In the genomic region with DNA sequence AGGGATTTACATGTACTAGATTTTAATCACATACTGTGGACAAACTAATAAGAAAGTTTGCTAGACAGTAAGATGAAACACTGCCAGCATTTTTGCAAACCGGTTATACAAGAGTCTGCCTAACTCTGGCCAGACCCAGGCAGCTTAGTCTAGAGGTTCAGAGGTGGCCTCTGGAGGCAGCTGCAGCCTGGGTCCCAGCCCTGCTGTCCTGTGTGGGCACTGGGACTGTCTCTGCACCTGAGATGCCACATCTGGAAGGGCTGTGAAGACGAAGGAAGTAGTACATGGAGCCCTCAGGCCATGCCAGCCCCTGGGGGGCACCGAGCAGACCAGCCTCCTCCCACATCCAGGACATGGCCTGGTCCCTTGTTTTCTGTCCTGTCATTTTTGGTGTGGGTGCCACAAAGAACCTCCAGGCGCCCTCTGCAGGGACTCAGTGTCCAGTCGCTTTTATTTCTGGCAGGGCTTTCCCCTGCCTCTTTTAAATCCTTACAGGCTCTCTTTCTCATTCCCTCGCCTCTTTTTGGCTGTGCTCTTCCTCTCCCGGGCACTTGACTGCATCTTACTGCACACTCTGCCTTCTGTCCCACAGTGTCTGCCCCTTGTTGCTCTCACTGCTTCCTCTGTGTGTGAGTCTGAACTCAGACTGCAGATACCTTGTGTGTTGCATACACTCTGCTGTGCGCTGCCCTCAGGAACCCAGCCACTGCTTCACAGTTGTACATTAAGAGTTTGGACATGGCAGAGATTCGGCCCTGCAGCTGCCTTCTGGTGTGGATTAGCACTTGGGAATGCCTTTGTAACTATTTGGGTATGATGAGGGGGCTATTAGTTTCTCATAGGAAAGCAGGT, we compare ENCODE assay signal across 9 cellular contexts.
A peak's percentile ranks its signal among the peaks of the same experiment; 100 is the strongest.
DNase-seq lines count a peak whose midpoint lies in the region; ATAC-seq, FAIRE-seq and TF ChIP-seq lines count a peak whose summit lies in the region.
"Had no signal": no experiment of that assay in that cellular context is flagged by ENCODE, and none has a peak within 500 bp of the region (broad histone marks: within the 10 kb centered on the region; RNA-seq: fewer than 3 reads in every experiment).

No MANE protein-coding gene starts in this region.

- no peaks in the 10 kb centered on the region for H3F3A ChIP-seq in SK-N-SH (replicated peaks; ENCODE audit: insufficient read depth)

- no peaks in the 10 kb centered on the region for H3K36me3 ChIP-seq in DND-41 (ENCODE audit: insufficient read depth, low read length)
- H3K36me3 ChIP-seq in SK-N-SH (replicated peaks in 1 of 2; ENCODE audit: control insufficient read depth in 1 of 2, insufficient read depth in 2 of 2, low read length in 1 of 2) = no peaks in the 10 kb centered on the region
- H3K36me3 ChIP-seq in bronchial epithelial cell (ENCODE audit: control insufficient read depth, insufficient read depth, low read length) = no peaks in the 10 kb centered on the region

- H2AFZ ChIP-seq in DND-41 (ENCODE audit: low read depth, low read length) (no peak overlapping the region), SK-N-SH (ENCODE audit: low read depth) (no peak overlapping the region)

- no peak; the same call in 2 of the 3 replicates for ATAC-seq in DND-41 (ENCODE audit: insufficient read depth, low read depth)
- ATAC-seq in HG03045 (IDR thresholded peaks at IDR 0.05; ENCODE audit: unreplicated experiment) = no peak

- TF ChIP-seq CTCF in DND-41 (IDR thresholded peaks at IDR 0.05; ENCODE audit: borderline replicate concordance, extremely low read depth, low read length, poor library complexity, severe bottlenecking) (peak; percentile 53), SK-N-SH (IDR thresholded peaks at IDR 0.05) (peak; percentile 55), bronchial epithelial cell (IDR thresholded peaks at IDR 0.05; ENCODE audit: insufficient read depth, low read length, severe bottlenecking) (peak; percentile 71)

- H3K9me3 ChIP-seq in DND-41 (ENCODE audit: insufficient read depth, low read length, severe bottlenecking) (no peaks in the 10 kb centered on the region), SK-N-SH (no peaks in the 10 kb centered on the region)

- H3K27me3 ChIP-seq in DND-41 (ENCODE audit: insufficient read depth, low read length, poor library complexity) (peaks cover 3% of the 10 kb centered on the region), SK-N-SH (ENCODE audit: insufficient read depth) (no peaks in the 10 kb centered on the region), bronchial epithelial cell (ENCODE audit: control insufficient read depth, insufficient read depth, low read length) (no peaks in the 10 kb centered on the region), layer of hippocampus (ENCODE audit: control insufficient read depth, insufficient read depth, low read length) (no peaks in the 10 kb centered on the region)

- DNase-seq in DND-41 (peak; percentile 17), HK-2 (ENCODE audit: unreplicated experiment) (peak; percentile 44), SK-N-SH (peak; percentile 75), bronchial epithelial cell (ENCODE audit: low read depth) (peak; percentile 22), NCI-H446 (lab: John Stamatoyannopoulos, UW) (no peak)
- peak; percentile 6 to 28 for DNase-seq in stimulated activated CD8-positive, alpha-beta memory T cell treated with anti-CD3 and anti-CD28 coated beads, Interleukin-2, amount 100 ng/mL, for 48 hours (ENCODE audit: low read depth in 2 of 2)

- CTCF ChIA-PET in SK-N-SH (lab: Yijun Ruan, JAX) = interaction anchor here (0.6 to 3.9 kb wide), 16 partner anchors 13 to 283 kb away, joined by 3 to 20 read pairs (median 4); a partner anchor contains a TSS

- H4K20me1 ChIP-seq in DND-41 (ENCODE audit: insufficient read depth, low read length) (no peaks in the 10 kb centered on the region), SK-N-SH (ENCODE audit: insufficient read depth) (no peaks in the 10 kb centered on the region)

- no peak overlapping the region for H3K4me3 ChIP-seq in DND-41 (ENCODE audit: low read depth in 1 of 2, low read length in 2 of 2)
- no peak overlapping the region for H3K4me3 ChIP-seq in SK-N-SH (ENCODE audit: low read depth in 2 of 2, low read length in 1 of 2)
- no peak overlapping the region for H3K4me3 ChIP-seq in bronchial epithelial cell (ENCODE audit: low read depth, low read length)

- H3K9ac ChIP-seq in DND-41 (ENCODE audit: low read depth, low read length) (no peak overlapping the region), SK-N-SH (no peak overlapping the region)

- 46% methylated on average over 7 of the region's 9 CpGs for WGBS in SK-N-SH (ENCODE audit: low lambda C conversion rate)

- FAIRE-seq in bronchial epithelial cell (lab: Jason Lieb, UNC) = no peak
- FAIRE-seq: TTC549 had no signal

- H3K4me2 ChIP-seq in DND-41 (ENCODE audit: insufficient read depth, low read length) = no peak overlapping the region
- no peak overlapping the region for H3K4me2 ChIP-seq in SK-N-SH

- H3K4me1 ChIP-seq in DND-41 (ENCODE audit: insufficient read depth, low read length) = no peaks in the 10 kb centered on the region
- no peaks in the 10 kb centered on the region; a peak in 1 of 4 replicates for H3K4me1 ChIP-seq in SK-N-SH (ENCODE audit: control insufficient read depth in 1 of 2, insufficient read depth in 2 of 2, low read depth in 1 of 2, low read length in 1 of 2)

- TF ChIP-seq EP300 in SK-N-SH (IDR thresholded peaks at IDR 0.05; ENCODE audit: borderline replicate concordance in 1 of 2, low read depth in 1 of 2, low read length in 1 of 2) = no peak

- peak; percentile 80 for TF ChIP-seq RAD21 in SK-N-SH (IDR thresholded peaks at IDR 0.05; ENCODE audit: low read length)

- POLR2A ChIA-PET in SK-N-SH (lab: Yijun Ruan, JAX) = no interaction called here

- H3K27ac ChIP-seq in DND-41 (ENCODE audit: low read length) (no peak overlapping the region), SK-N-SH (ENCODE audit: low read depth in 2 of 2, low read length in 1 of 2) (no peak overlapping the region), layer of hippocampus (ENCODE audit: low read depth, low read length) (peak overlapping the region; percentile 72)

- no peaks in the 10 kb centered on the region for H3K9me2 ChIP-seq in SK-N-SH

- H3K79me2 ChIP-seq in DND-41 (ENCODE audit: insufficient read depth, low read length) = no peaks in the 10 kb centered on the region
- H3K79me2 ChIP-seq in SK-N-SH (ENCODE audit: insufficient read depth) = no peaks in the 10 kb centered on the region

TF ChIP-seq in SK-N-SH, 30 proteins besides CTCF, POLR2A, EP300 and RAD21:
- TF ChIP-seq GABPA (IDR thresholded peaks at IDR 0.05; ENCODE audit: low read depth) = no peak
- no peak for TF ChIP-seq JUND (IDR thresholded peaks at IDR 0.05)
- peak; percentile 81 for TF ChIP-seq SMC3 (IDR thresholded peaks at IDR 0.05; ENCODE audit: low read depth, low read length)
- no peak for TF ChIP-seq MEF2A (IDR thresholded peaks at IDR 0.05; ENCODE audit: borderline replicate concordance, low read depth)

Comparison
In these comparisons a context has a peak if more than half of its experiments do, and no peak if none do; other contexts are left out.
1. DNase-seq: peak in DND-41 (single experiment), HK-2 (single experiment), SK-N-SH (single experiment), bronchial epithelial cell (single experiment) and stimulated activated CD8-positive, alpha-beta memory T cell treated with anti-CD3 and anti-CD28 coated beads, Interleukin-2, amount 100 ng/mL, for 48 hours (2 of 2); none in NCI-H446 (0 of 2).
2. Peak in every context shown above with its lines, with median percentiles within 50 percentile points of each other: CTCF ChIP-seq.